Comparison of ENCODE assay signal across 8 cellular contexts in genomic region chr14:81170104-81170828, GRCh38. TPM values are rescaled to one million over a fixed set of nuclear protein-coding genes. Genes with fewer than 3 reads are reported as not detected.
DNase-seq lines count a peak whose midpoint lies in the region; ATAC-seq and TF ChIP-seq lines count a peak whose summit lies in the region.

No MANE protein-coding gene starts in this region.

- H3K4me3 ChIP-seq in GM23338 = peak overlapping the region; percentile 81

- H3K79me2 ChIP-seq in GM23338 (replicated peaks; ENCODE audit: insufficient read depth) = no peaks in the 10 kb centered on the region

- H2AFZ ChIP-seq in GM23338 = peak overlapping the region; percentile 97

- peaks cover 5% of the 10 kb centered on the region; the same call in 2 of the 3 replicates for H3K36me3 Mint-ChIP-seq in GM23338 (ENCODE audit: low read depth)
- peaks cover 7% of the 10 kb centered on the region for H3K36me3 Mint-ChIP-seq in nephron progenitor cell (ENCODE audit: low read depth)

- no peaks in the 10 kb centered on the region for H3F3A ChIP-seq in GM23338 (replicated peaks; ENCODE audit: low read depth)

- DNase-seq in ELF-1 (ENCODE audit: low read depth, low spot score) = peak; percentile 93
- DNase-seq in GM23338 (ENCODE audit: low spot score) = peak; percentile 89
- peak; percentile 85 for DNase-seq in LHCN-M2 (ENCODE audit: low read depth)
- DNase-seq in RPMI7951 (ENCODE audit: low read depth) = peak; percentile 80
- DNase-seq in activated T-helper 9 cell treated with anti-CD3 and anti-CD28 coated beads, Interleukin-2, amount 50 U/mL, for 16 hours (ENCODE audit: low read depth) = peak; percentile 81
- DNase-seq in fibroblast of the conjunctiva (ENCODE audit: low read depth) = peak; percentile 81
- DNase-seq in nephron progenitor cell = peak; percentile 85
- peak; percentile 83 to 88 for DNase-seq in stimulated activated naive CD8-positive, alpha-beta T cell treated with anti-CD3 and anti-CD28 coated beads, Interleukin-15, amount 100 ng/mL, for 72 hours

- TF ChIP-seq CTCF in GM23338 (conservative IDR thresholded peaks at IDR 0.05; ENCODE audit: low read depth in 2 of 2) (peak; percentile 78 to 89), nephron progenitor cell (IDR thresholded peaks at IDR 0.05) (peak; percentile 88)

- H3K4me1 ChIP-seq in GM23338 (ENCODE audit: insufficient read depth) = no peaks in the 10 kb centered on the region

- H3K27ac ChIP-seq in GM23338 (ENCODE audit: low read depth) = peak overlapping the region; percentile 87

- H3K36me3 ChIP-seq in GM23338 (ENCODE audit: insufficient read depth) = no peaks in the 10 kb centered on the region

- H3K27ac Mint-ChIP-seq in GM23338 (peak overlapping the region; percentile 98), nephron progenitor cell (peak overlapping the region; percentile 99)
- peak overlapping the region; percentile 84 to 94 for H3K27ac Mint-ChIP-seq in stimulated activated naive CD8-positive, alpha-beta T cell treated with anti-CD3 and anti-CD28 coated beads, Interleukin-15, amount 100 ng/mL, for 72 hours

- peak; percentile 95 for ATAC-seq in GM23338
- peak; percentile 98 for ATAC-seq in stimulated activated naive CD8-positive, alpha-beta T cell treated with anti-CD3 and anti-CD28 coated beads, Interleukin-15, amount 100 ng/mL, for 72 hours

- no peaks in the 10 kb centered on the region for H3K9me2 ChIP-seq in GM23338 (ENCODE audit: insufficient read depth)

- H3K9me3 Mint-ChIP-seq in GM23338 = no peaks in the 10 kb centered on the region
- no peaks in the 10 kb centered on the region for H3K9me3 Mint-ChIP-seq in nephron progenitor cell
- no peaks in the 10 kb centered on the region for H3K9me3 Mint-ChIP-seq in stimulated activated naive CD8-positive, alpha-beta T cell treated with anti-CD3 and anti-CD28 coated beads, Interleukin-15, amount 100 ng/mL, for 72 hours

- H3K4me1 Mint-ChIP-seq in GM23338 (peaks cover 8% of the 10 kb centered on the region; the same call in 2 of the 3 replicates), nephron progenitor cell (peaks cover 21% of the 10 kb centered on the region)
- peaks cover 28% of the 10 kb centered on the region for H3K4me1 Mint-ChIP-seq in stimulated activated naive CD8-positive, alpha-beta T cell treated with anti-CD3 and anti-CD28 coated beads, Interleukin-15, amount 100 ng/mL, for 72 hours

- H3K4me3 Mint-ChIP-seq in GM23338 (peak overlapping the region; percentile 92), nephron progenitor cell (peak overlapping the region; percentile 94)
- H3K4me3 Mint-ChIP-seq in stimulated activated naive CD8-positive, alpha-beta T cell treated with anti-CD3 and anti-CD28 coated beads, Interleukin-15, amount 100 ng/mL, for 72 hours = peak overlapping the region; percentile 90 to 97

- H3K27me3 Mint-ChIP-seq in GM23338 (ENCODE audit: insufficient read depth, low read depth, poor library complexity) (no peaks in the 10 kb centered on the region), nephron progenitor cell (ENCODE audit: low read depth, poor library complexity) (peaks cover 5% of the 10 kb centered on the region)
- H3K27me3 Mint-ChIP-seq in stimulated activated naive CD8-positive, alpha-beta T cell treated with anti-CD3 and anti-CD28 coated beads, Interleukin-15, amount 100 ng/mL, for 72 hours = no peaks in the 10 kb centered on the region

- peak overlapping the region; percentile 91 for H3K4me2 ChIP-seq in GM23338

- H3K27me3 ChIP-seq in GM23338 (ENCODE audit: insufficient read depth) = no peaks in the 10 kb centered on the region

- no peaks in the 10 kb centered on the region; the same call in 1 of the 2 replicates for H4K20me1 ChIP-seq in GM23338 (replicated peaks; ENCODE audit: insufficient read depth)

TF ChIP-seq in GM23338, 12 proteins besides CTCF, POLR2A, EP300 and RAD21 (continues in another document):
- no peak for TF ChIP-seq EZH2phosphoT487 (IDR thresholded peaks at IDR 0.05; ENCODE audit: unreplicated experiment)
- no peak for TF ChIP-seq ZNF114 (CRISPR knock-in tag; IDR thresholded peaks at IDR 0.05)
- TF ChIP-seq CREB1 (CRISPR knock-in tag; IDR thresholded peaks at IDR 0.05; ENCODE audit: low read depth) = 0 out of 2 replicates have a peak, but pooled peaks have one; percentile 50
- peak; percentile 90 for TF ChIP-seq POLR2AphosphoS5 (IDR thresholded peaks at IDR 0.05; ENCODE audit: low read depth)
- TF ChIP-seq ZNF331 (CRISPR knock-in tag; IDR thresholded peaks at IDR 0.05; ENCODE audit: low read depth) = no peak
- 0 out of 2 replicates have a peak, but pooled peaks have one; percentile 2 for TF ChIP-seq ZNF462 (CRISPR knock-in tag; IDR thresholded peaks at IDR 0.05)
- TF ChIP-seq NANOG (IDR thresholded peaks at IDR 0.05; ENCODE audit: borderline replicate concordance) = no peak

RNA-seq across cellular contexts. Expression of gene GTF2A1, which starts 50.5 kb away (rescaled TPM):
- total RNA-seq in GM23338 (2014; rRNA removed; shearing (Covaris generic)) = 38.3 and 50.6 TPM in 2 replicates
- 12.0 and 12.1 TPM in 2 replicates for polyA plus RNA-seq in GM23338 (2016; fragmentation: Nextera tagmentation; extraction: Ambion mirVana)
- total RNA-seq in LHCN-M2 (2014; rRNA removed) = 21.4 and 30.2 TPM in 2 replicates
- 9.5 TPM for polyA plus RNA-seq in LHCN-M2 (2012)
- 19.7 and 22.3 TPM in 2 replicates for total RNA-seq in RPMI7951 (2014; rRNA removed; shearing (Covaris generic))

Comparison
In these comparisons a context has a peak if more than half of its experiments do, and no peak if none do; other contexts are left out.
1. Peak in every context shown above with its lines: DNase-seq, ATAC-seq, H3K4me3 ChIP-seq and H3K27ac ChIP-seq.